22 cellular contexts compared by ENCODE assay signal in the genomic region with DNA sequence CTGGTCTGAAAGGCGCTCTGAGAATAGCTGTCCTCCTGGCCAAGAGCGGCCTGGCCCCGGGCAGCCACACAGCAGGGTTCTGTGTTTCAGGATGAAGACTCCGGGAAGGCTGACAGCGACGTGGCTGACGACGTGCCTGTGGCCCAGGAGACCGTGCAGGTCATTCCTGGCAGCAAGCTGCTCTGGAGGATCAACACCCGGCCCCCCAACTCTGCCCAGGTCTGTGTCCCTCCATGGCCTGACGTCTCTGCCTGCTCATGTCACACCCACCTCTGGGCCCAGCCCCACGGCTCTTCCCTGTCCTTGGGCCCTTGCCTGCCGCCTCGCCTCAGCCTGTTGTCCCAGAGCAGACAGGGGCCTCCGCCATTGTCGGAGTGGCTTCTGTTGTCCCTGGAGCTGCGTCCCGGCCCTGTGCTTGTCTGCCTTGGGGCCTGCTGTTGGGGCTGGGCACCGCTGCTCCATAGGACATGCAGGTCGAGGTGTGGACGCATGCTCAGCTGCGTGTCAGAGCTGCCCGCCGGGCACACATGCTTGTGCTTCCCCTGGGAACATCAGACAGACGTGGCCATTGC. TPM values are rescaled to one million over a fixed set of nuclear protein-coding genes. Genes with fewer than 3 reads are reported as not detected.
A peak's percentile ranks its signal among the peaks of the same experiment; 100 is the strongest.
DNase-seq lines count a peak whose midpoint lies in the region; ATAC-seq and TF ChIP-seq lines count a peak whose summit lies in the region.
"Had no signal": no experiment of that assay in that cellular context is flagged by ENCODE, and none has a peak within 500 bp of the region (broad histone marks: within the 10 kb centered on the region; RNA-seq: fewer than 3 reads in every experiment).

No MANE protein-coding gene starts in this region.

- TF ChIP-seq CTCF in lower lobe of right lung (IDR thresholded peaks at IDR 0.05) (no peak), GM23338 (conservative IDR thresholded peaks at IDR 0.05; ENCODE audit: low read depth in 2 of 2) (no peak)

- peaks cover 26% of the 10 kb centered on the region for H3K36me3 Mint-ChIP-seq in GM23338 (ENCODE audit: low read depth)

- peaks cover 9% of the 10 kb centered on the region for H3K27me3 Mint-ChIP-seq in GM23338 (ENCODE audit: insufficient read depth, low read depth, poor library complexity)
- H3K27me3 Mint-ChIP-seq: type B pancreatic cell had no signal

- no peaks in the 10 kb centered on the region; the same call in 2 of the 3 replicates for H3K4me1 Mint-ChIP-seq in GM23338

- H3K4me1 ChIP-seq in lower lobe of right lung = no peaks in the 10 kb centered on the region
- H3K4me1 ChIP-seq in subcutaneous abdominal adipose tissue (ENCODE audit: control insufficient read depth in 5 of 5, insufficient read depth in 5 of 5, low read length in 5 of 5) = peaks cover 0 to 45% (median 17%) of the 10 kb centered on the region in 5 donors
- H3K4me1 ChIP-seq in GM23338 (ENCODE audit: insufficient read depth) = no peaks in the 10 kb centered on the region
- H3K4me1 ChIP-seq: sigmoid colon had no signal

- H3K27me3 ChIP-seq in lower lobe of right lung (ENCODE audit: low read depth) = no peaks in the 10 kb centered on the region
- H3K27me3 ChIP-seq in subcutaneous abdominal adipose tissue (ENCODE audit: control insufficient read depth in 5 of 5, insufficient read depth in 4 of 5, low read length in 5 of 5) = no peaks in the 10 kb centered on the region
- H3K27me3 ChIP-seq in GM23338 (ENCODE audit: insufficient read depth) = no peaks in the 10 kb centered on the region
- H3K27me3 ChIP-seq: dorsolateral prefrontal cortex, sigmoid colon had no signal

- no peak overlapping the region for H3K4me3 Mint-ChIP-seq in GM23338
- H3K4me3 Mint-ChIP-seq: type B pancreatic cell had no signal

- no peaks in the 10 kb centered on the region for H3K9me3 Mint-ChIP-seq in GM23338
- H3K9me3 Mint-ChIP-seq: type B pancreatic cell had no signal

- H3K4me2 ChIP-seq in GM23338 = no peak overlapping the region

- peak; percentile 34 for ATAC-seq in Right ventricle myocardium superior (ENCODE audit: poor library complexity)
- peak; percentile 9 to 20 for ATAC-seq in lower lobe of right lung
- ATAC-seq in GM23338 = no peak
- no peak for ATAC-seq in GM18519 (IDR thresholded peaks at IDR 0.05; ENCODE audit: low FRiP score, unreplicated experiment)
- ATAC-seq: HCT116 had no signal

- H3K4me3 ChIP-seq in lower lobe of right lung (no peak overlapping the region), subcutaneous abdominal adipose tissue (ENCODE audit: low read depth in 1 of 5, low read length in 5 of 5) (no peak overlapping the region), GM23338 (no peak overlapping the region)
- H3K4me3 ChIP-seq: dorsolateral prefrontal cortex, sigmoid colon had no signal

- H2AFZ ChIP-seq in GM23338 = no peak overlapping the region

- no peaks in the 10 kb centered on the region for H3K9me3 ChIP-seq in lower lobe of right lung
- no peaks in the 10 kb centered on the region for H3K9me3 ChIP-seq in subcutaneous abdominal adipose tissue (ENCODE audit: control insufficient read depth in 5 of 5, low read length in 5 of 5)
- H3K9me3 ChIP-seq: sigmoid colon had no signal

- no peak overlapping the region for H3K27ac ChIP-seq in lower lobe of right lung
- peak overlapping the region; percentile 23 for H3K27ac ChIP-seq in subcutaneous abdominal adipose tissue (ENCODE audit: low read depth, low read length)
- H3K27ac ChIP-seq in GM23338 (ENCODE audit: low read depth) = no peak overlapping the region
- H3K27ac ChIP-seq: C4-2B, sigmoid colon had no signal

- no peak overlapping the region for H3K27ac Mint-ChIP-seq in GM23338
- H3K27ac Mint-ChIP-seq: type B pancreatic cell had no signal

- H3K79me2 ChIP-seq in GM23338 (replicated peaks; ENCODE audit: insufficient read depth) = no peaks in the 10 kb centered on the region

- H3F3A ChIP-seq in GM23338 (replicated peaks; ENCODE audit: low read depth) = 0 out of 2 replicates have a peak, but pooled peaks cover 3% of the 10 kb centered on the region

- no peaks in the 10 kb centered on the region for H3K9me2 ChIP-seq in GM23338 (ENCODE audit: insufficient read depth)

- intact Hi-C loops in Right ventricle myocardium superior (cut with DNase I) (no loop called here), lower lobe of right lung (cut with DNase I) (no loop called here)

- no peaks in the 10 kb centered on the region for H4K20me1 ChIP-seq in GM23338 (replicated peaks; ENCODE audit: insufficient read depth)

- DNase-seq in cerebellar cortex (ENCODE audit: low spot score) (peak; percentile 67), Right ventricle myocardium superior (peak; percentile 52), lower lobe of right lung (no peak), NCI-H69 (lab: John Stamatoyannopoulos, UW) (no peak), GM23338 (ENCODE audit: low spot score) (no peak)
- DNase-seq: activated CD4-positive, alpha-beta T cell treated with anti-CD3 and anti-CD28 coated beads, Interleukin-2, amount 50 U/mL, for 4 hours; activated naive CD4-positive, alpha-beta T cell; COR-L47; NCI-H1092; NCI-H187; NCI-H2171; NCI-H510A; OCI-M1; sigmoid colon; stimulated activated CD4-positive, alpha-beta T cell treated with anti-CD3 and anti-CD28 coated beads, Interleukin-4, amount 100 ng/mL, for 24 hours; T-helper 1 cell had no signal

- H3K36me3 ChIP-seq in lower lobe of right lung (peaks cover 91% of the 10 kb centered on the region), subcutaneous abdominal adipose tissue (ENCODE audit: control insufficient read depth in 5 of 5, insufficient read depth in 5 of 5, low read length in 5 of 5) (peaks cover 0 to 76% (median 55%) of the 10 kb centered on the region in 5 donors), GM23338 (ENCODE audit: insufficient read depth) (peaks cover 10% of the 10 kb centered on the region; the same call in 1 of the 2 replicates)

- H3K9ac ChIP-seq in subcutaneous abdominal adipose tissue (ENCODE audit: low read length in 5 of 5) = peak overlapping the region in 1 of 5 donors; percentile 8

TF ChIP-seq in GM23338, 12 proteins besides CTCF, POLR2A, EP300 and RAD21:
- TF ChIP-seq POLR2AphosphoS5 (IDR thresholded peaks at IDR 0.05; ENCODE audit: low read depth) = no peak

RNA-seq across cellular contexts. Expression of a gene that starts 16.2 kb away (rescaled TPM):
- total RNA-seq in Right ventricle myocardium superior (68.5 TPM), lower lobe of right lung (63.9 TPM)
- total RNA-seq in GM23338 (2014; rRNA removed; shearing (Covaris generic)) = 223 and 243 TPM in 2 replicates
- 206 and 224 TPM in 2 replicates for polyA plus RNA-seq in GM23338 (2016; fragmentation: Nextera tagmentation; extraction: Ambion mirVana)

RNA-seq across cellular contexts. Expression of a gene that starts 48.3 kb away (rescaled TPM):
- total RNA-seq in Right ventricle myocardium superior (52.3 TPM), lower lobe of right lung (56.0 TPM)
- 24.2 and 31.2 TPM in 2 replicates for total RNA-seq in GM23338 (2014; rRNA removed; shearing (Covaris generic))
- 16.6 and 19.4 TPM in 2 replicates for polyA plus RNA-seq in GM23338 (2016; fragmentation: Nextera tagmentation; extraction: Ambion mirVana)

Comparison
In these comparisons a context has a peak if more than half of its experiments do, and no peak if none do; other contexts are left out.
1. DNase-seq: peak in cerebellar cortex (single experiment) and Right ventricle myocardium superior (single experiment); none in lower lobe of right lung (single experiment), NCI-H69 (single experiment) and GM23338 (single experiment).
2. ATAC-seq: peak in Right ventricle myocardium superior (single experiment) and lower lobe of right lung (2 of 2); none in GM23338 (single experiment) and GM18519 (single experiment).